1 cellular context compared by ENCODE assay signal in genomic region chr3:15858547-15859506, GRCh38.
A peak's percentile ranks its signal among the peaks of the same experiment; 100 is the strongest.
TF ChIP-seq lines count a peak whose summit lies in the region.

No MANE protein-coding gene starts in this region.

TF ChIP-seq in HepG2, 621 proteins besides CTCF, POLR2A, EP300 and RAD21 (continued from another document and continues in another):
- TF ChIP-seq ARID5B (CRISPR knock-in tag; IDR thresholded peaks at IDR 0.05) (peak; percentile 77), SOX5 (CRISPR knock-in tag; IDR thresholded peaks at IDR 0.05; ENCODE audit: borderline replicate concordance) (peak; percentile 47; the same call in 1 of the 2 replicates), NFAT5 (CRISPR knock-in tag; IDR thresholded peaks at IDR 0.05) (0 out of 2 replicates have a peak, but pooled peaks have one; percentile 62), ZNF496 (CRISPR knock-in tag; IDR thresholded peaks at IDR 0.05; ENCODE audit: insufficient replicate concordance) (no peak), ZBTB26 (CRISPR knock-in tag; IDR thresholded peaks at IDR 0.05; ENCODE audit: borderline replicate concordance) (no peak; the same call in 1 of the 2 replicates), BRF2 (CRISPR knock-in tag; IDR thresholded peaks at IDR 0.05) (no peak), MED8 (CRISPR knock-in tag; IDR thresholded peaks at IDR 0.05; ENCODE audit: insufficient replicate concordance) (no peak), ZNF678 (CRISPR knock-in tag; IDR thresholded peaks at IDR 0.05) (no peak), USF2 (IDR thresholded peaks at IDR 0.05; ENCODE audit: low read depth, low read length) (no peak), USF2 (CRISPR knock-in tag; IDR thresholded peaks at IDR 0.05; ENCODE audit: borderline replicate concordance) (no peak; the same call in 1 of the 2 replicates), ZNF543 (CRISPR knock-in tag; IDR thresholded peaks at IDR 0.05) (0 out of 2 replicates have a peak, but pooled peaks have one; percentile 25), ZNF563 (CRISPR knock-in tag; IDR thresholded peaks at IDR 0.05) (peak; percentile 69; the same call in 1 of the 2 replicates), NFE2 (CRISPR knock-in tag; IDR thresholded peaks at IDR 0.05) (no peak), ZSCAN9 (CRISPR knock-in tag; IDR thresholded peaks at IDR 0.05; ENCODE audit: borderline replicate concordance) (peak; percentile 70; the same call in 1 of the 2 replicates), CBFB (CRISPR knock-in tag; IDR thresholded peaks at IDR 0.05) (no peak), ZNF619 (CRISPR knock-in tag; IDR thresholded peaks at IDR 0.05) (no peak), GATAD2A (CRISPR knock-in tag; IDR thresholded peaks at IDR 0.05) (peak; percentile 72), KDM1A (CRISPR knock-in tag; IDR thresholded peaks at IDR 0.05) (no peak), SKI (IDR thresholded peaks at IDR 0.05; ENCODE audit: partially characterized antibody) (peak; percentile 89), FOXA1 (IDR thresholded peaks at IDR 0.05) (no peak), FOXA1 (CRISPR knock-in tag; IDR thresholded peaks at IDR 0.05) (no peak; the same call in none of the 2 replicates), DDIT3 (CRISPR knock-in tag; IDR thresholded peaks at IDR 0.05) (no peak), MBD4 (IDR thresholded peaks at IDR 0.05; ENCODE audit: borderline replicate concordance, low read length) (no peak), ARHGAP35 (CRISPR knock-in tag; IDR thresholded peaks at IDR 0.05; ENCODE audit: borderline replicate concordance) (no peak), ZBTB2 (CRISPR knock-in tag; IDR thresholded peaks at IDR 0.05; ENCODE audit: low read depth) (peak; percentile 78; the same call in 1 of the 2 replicates), CEBPB (IDR thresholded peaks at IDR 0.05; ENCODE audit: borderline replicate concordance, low read depth, low read length) (no peak), ZGPAT (CRISPR knock-in tag; IDR thresholded peaks at IDR 0.05) (peak; percentile 76; the same call in 1 of the 2 replicates), NFKBIZ (CRISPR knock-in tag; IDR thresholded peaks at IDR 0.05) (peak; percentile 36; the same call in 1 of the 2 replicates), HNRNPUL1 (IDR thresholded peaks at IDR 0.05; ENCODE audit: low read depth, low read length) (no peak), IKZF4 (CRISPR knock-in tag; IDR thresholded peaks at IDR 0.05; ENCODE audit: borderline replicate concordance, low read depth, not compliant biosample characterization) (no peak), ARID3A (IDR thresholded peaks at IDR 0.05; ENCODE audit: low read depth, low read length) (no peak), ZNF850 (CRISPR knock-in tag; conservative IDR thresholded peaks at IDR 0.05) (no peak)
